ENCODE assay signal across 16 cellular contexts in genomic region chr2:8462280-8462679, GRCh38.
DNase-seq lines count a peak whose midpoint lies in the region; ATAC-seq and TF ChIP-seq lines count a peak whose summit lies in the region.
"Had no signal": no experiment of that assay in that cellular context is flagged by ENCODE, and none has a peak within 500 bp of the region (broad histone marks: within the 10 kb centered on the region; RNA-seq: fewer than 3 reads in every experiment).

No MANE protein-coding gene starts in this region.

- H3K36me3 ChIP-seq in OCI-LY7 (ENCODE audit: insufficient read depth, low read length) = peaks cover 5% of the 10 kb centered on the region

- TF ChIP-seq CTCF in natural killer cell (IDR thresholded peaks at IDR 0.05) (no peak), OCI-LY7 (conservative IDR thresholded peaks at IDR 0.05; ENCODE audit: low read length) (no peak)

- intact Hi-C loops in natural killer cell (cut with micrococcal nuclease) = no loop called here
- intact Hi-C loops in OCI-LY7 (cut with micrococcal nuclease; ENCODE audit: unreplicated experiment) = no loop called here

- H2AFZ ChIP-seq in OCI-LY7 (ENCODE audit: low read length) = no peak overlapping the region

- no peaks in the 10 kb centered on the region for H3K79me2 ChIP-seq in OCI-LY7 (ENCODE audit: insufficient read depth, low read depth, low read length)

- CTCF ChIA-PET in OCI-LY7 (lab: Charles Lee; ENCODE audit: unreplicated experiment) = no interaction called here

- H3K9me3 Mint-ChIP-seq in natural killer cell treated with Interleukin-12 subunit alpha and Interleukin-12 subunit beta and Interleukin-15 and Interleukin-18, amount 100 ng/mL, for 72 hours = no peaks in the 10 kb centered on the region
- H3K9me3 Mint-ChIP-seq in natural killer cell = no peaks in the 10 kb centered on the region
- H3K9me3 Mint-ChIP-seq: CD4-positive, CD25-positive, alpha-beta regulatory T cell had no signal

- no peak overlapping the region for H3K4me2 ChIP-seq in OCI-LY7 (ENCODE audit: low read length)

- peak overlapping the region; percentile 26 to 61 for H3K27ac Mint-ChIP-seq in natural killer cell treated with Interleukin-12 subunit alpha and Interleukin-12 subunit beta and Interleukin-15 and Interleukin-18, amount 100 ng/mL, for 72 hours
- no peak overlapping the region for H3K27ac Mint-ChIP-seq in natural killer cell
- H3K27ac Mint-ChIP-seq: B cell; CD4-positive, CD25-positive, alpha-beta regulatory T cell had no signal

- no peak overlapping the region for H3K27ac ChIP-seq in OCI-LY7 (ENCODE audit: low read depth, low read length, poor library complexity, severe bottlenecking)

- H3K9me3 ChIP-seq in OCI-LY7 (ENCODE audit: low read length) = no peaks in the 10 kb centered on the region
- H3K9me3 ChIP-seq: Caco-2 had no signal

- H3K4me1 Mint-ChIP-seq in natural killer cell treated with Interleukin-12 subunit alpha and Interleukin-12 subunit beta and Interleukin-15 and Interleukin-18, amount 100 ng/mL, for 72 hours (ENCODE audit: low read depth in 2 of 2) = peaks cover 35 to 47% of the 10 kb centered on the region in 2 donors
- H3K4me1 Mint-ChIP-seq in natural killer cell = peaks cover 58 to 62% of the 10 kb centered on the region in 2 donors

- DNase-seq in activated CD4-positive, CD25-positive, alpha-beta regulatory T cell treated with anti-CD3 and anti-CD28 coated beads, Interleukin-2, amount 50 U/mL, for 72 hours = peak; percentile 14
- no peak for DNase-seq in natural killer cell treated with Interleukin-12 subunit alpha and Interleukin-12 subunit beta and Interleukin-15 and Interleukin-18, amount 100 ng/mL, for 72 hours (ENCODE audit: low spot score)
- no peak for DNase-seq in natural killer cell
- DNase-seq in OCI-LY7 (ENCODE audit: low spot score) = peak; percentile 43
- no peak for DNase-seq in MV-4-11 (lab: John Stamatoyannopoulos, UW)
- no peak for DNase-seq in T-helper 9 cell
- DNase-seq in activated naive CD4-positive, alpha-beta T cell (lab: John Stamatoyannopoulos, UW) = no peak
- DNase-seq: Caco-2; CD4-positive, CD25-positive, alpha-beta regulatory T cell; DMS153; NCI-H1105; NCI-H1694; NCI-H2081 treated with DMSO at 0.1 percent for 48 hours; NCI-H82 had no signal

- no peak overlapping the region for H3K4me3 Mint-ChIP-seq in natural killer cell treated with Interleukin-12 subunit alpha and Interleukin-12 subunit beta and Interleukin-15 and Interleukin-18, amount 100 ng/mL, for 72 hours
- no peak overlapping the region for H3K4me3 Mint-ChIP-seq in natural killer cell
- H3K4me3 Mint-ChIP-seq: B cell; CD4-positive, CD25-positive, alpha-beta regulatory T cell had no signal

- peaks cover 20% of the 10 kb centered on the region for H3K4me1 ChIP-seq in OCI-LY7 (ENCODE audit: insufficient read depth, low read length, poor library complexity, severe bottlenecking)

- no peaks in the 10 kb centered on the region for H3K27me3 Mint-ChIP-seq in natural killer cell treated with Interleukin-12 subunit alpha and Interleukin-12 subunit beta and Interleukin-15 and Interleukin-18, amount 100 ng/mL, for 72 hours
- no peaks in the 10 kb centered on the region for H3K27me3 Mint-ChIP-seq in natural killer cell (ENCODE audit: low read depth in 2 of 2)
- H3K27me3 Mint-ChIP-seq: CD4-positive, CD25-positive, alpha-beta regulatory T cell had no signal

- H4K20me1 ChIP-seq in OCI-LY7 (ENCODE audit: insufficient read depth, low read length) = no peaks in the 10 kb centered on the region

- ATAC-seq in activated CD4-positive, CD25-positive, alpha-beta regulatory T cell treated with anti-CD3 and anti-CD28 coated beads, Interleukin-2, amount 50 U/mL, for 24 hours = no peak
- ATAC-seq in natural killer cell treated with Interleukin-12 subunit alpha and Interleukin-12 subunit beta and Interleukin-15 and Interleukin-18, amount 100 ng/mL, for 72 hours = no peak
- no peak for ATAC-seq in natural killer cell

- no peaks in the 10 kb centered on the region for H3K9me2 ChIP-seq in OCI-LY7 (ENCODE audit: insufficient read depth, low read length)

- POLR2A ChIA-PET in OCI-LY7 (lab: Charles Lee) = interaction anchor here (1.1 kb wide), 1 partner anchor 219 kb away, joined by 3 read pairs; the partner anchor contains the start of gene ID2

- no peak overlapping the region for H3K4me3 ChIP-seq in OCI-LY7 (ENCODE audit: low read depth, low read length, poor library complexity, severe bottlenecking)

- no peaks in the 10 kb centered on the region for H3K36me3 Mint-ChIP-seq in natural killer cell treated with Interleukin-12 subunit alpha and Interleukin-12 subunit beta and Interleukin-15 and Interleukin-18, amount 100 ng/mL, for 72 hours
- no peaks in the 10 kb centered on the region for H3K36me3 Mint-ChIP-seq in natural killer cell
- H3K36me3 Mint-ChIP-seq: CD4-positive, CD25-positive, alpha-beta regulatory T cell had no signal

- BruUV-seq in OCI-LY7 (replicated peaks; lab: Mats Ljungman, UMichigan) = no TSS peak

Comparison
In these comparisons a context has a peak if more than half of its experiments do, and no peak if none do; other contexts are left out.
1. H3K27ac Mint-ChIP-seq: peak in natural killer cell treated with Interleukin-12 subunit alpha and Interleukin-12 subunit beta and Interleukin-15 and Interleukin-18, amount 100 ng/mL, for 72 hours (2 of 2); none in natural killer cell (0 of 2).
2. DNase-seq: peak in activated CD4-positive, CD25-positive, alpha-beta regulatory T cell treated with anti-CD3 and anti-CD28 coated beads, Interleukin-2, amount 50 U/mL, for 72 hours (single experiment) and OCI-LY7 (single experiment); none in natural killer cell treated with Interleukin-12 subunit alpha and Interleukin-12 subunit beta and Interleukin-15 and Interleukin-18, amount 100 ng/mL, for 72 hours (single experiment), natural killer cell (single experiment), MV-4-11 (single experiment), T-helper 9 cell (single experiment) and activated naive CD4-positive, alpha-beta T cell (0 of 4).